1 cellular context compared by ENCODE assay signal in the genomic region with DNA sequence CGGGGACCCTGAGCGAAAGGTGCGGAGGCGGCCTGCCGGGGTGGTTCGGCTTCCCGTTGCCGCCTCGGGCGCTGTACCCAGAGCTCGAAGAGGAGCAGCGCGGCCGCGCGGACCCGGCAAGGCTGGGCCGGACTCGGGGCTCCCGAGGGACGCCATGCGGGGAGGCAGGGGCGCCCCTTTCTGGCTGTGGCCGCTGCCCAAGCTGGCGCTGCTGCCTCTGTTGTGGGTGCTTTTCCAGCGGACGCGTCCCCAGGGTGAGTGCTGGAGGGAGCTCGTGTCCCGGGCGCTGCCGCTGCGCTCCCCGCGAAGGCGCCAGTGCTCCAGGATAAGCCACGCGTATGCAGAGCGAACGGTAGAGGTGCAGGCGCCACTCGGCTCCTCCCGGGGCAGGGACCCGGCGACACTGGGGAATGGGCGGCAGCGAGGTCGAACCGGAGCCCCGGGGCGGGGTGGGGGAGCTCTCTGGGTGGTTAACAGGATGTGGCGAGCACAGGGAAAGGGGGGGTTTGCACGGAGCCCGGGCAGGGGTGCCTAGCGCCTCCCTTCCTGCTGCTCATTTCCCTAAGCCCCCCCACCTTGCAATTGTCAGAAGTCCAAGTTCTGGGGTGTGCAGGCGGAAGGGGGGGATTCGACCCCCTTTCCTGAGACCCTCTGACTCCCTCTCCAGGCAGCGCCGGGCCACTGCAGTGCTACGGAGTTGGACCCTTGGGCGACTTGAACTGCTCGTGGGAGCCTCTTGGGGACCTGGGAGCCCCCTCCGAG.
TF ChIP-seq lines count a peak whose summit lies in the region.

A gene (plus strand): TSS at position 44 of the 762 bp plus-strand sequence. CDS start 111 bp downstream, at position 155.

TF ChIP-seq in HepG2, 621 proteins besides CTCF, POLR2A, EP300 and RAD21 (continued from another document and continues in another):
- TF ChIP-seq DPF2 (CRISPR knock-in tag; IDR thresholded peaks at IDR 0.05; ENCODE audit: borderline replicate concordance, low read depth) (no peak), TAF15 (IDR thresholded peaks at IDR 0.05; ENCODE audit: low read depth, low read length, poor library complexity, severe bottlenecking) (no peak), ZKSCAN8 (CRISPR knock-in tag; IDR thresholded peaks at IDR 0.05; ENCODE audit: borderline replicate concordance) (no peak), ZFYVE20 (CRISPR knock-in tag; IDR thresholded peaks at IDR 0.05; ENCODE audit: borderline replicate concordance, low read depth) (no peak), DNMT1 (CRISPR knock-in tag; IDR thresholded peaks at IDR 0.05) (no peak), ZNF225 (CRISPR knock-in tag; IDR thresholded peaks at IDR 0.05) (0 out of 2 replicates have a peak, but pooled peaks have one; percentile 61), PHF8 (CRISPR knock-in tag; IDR thresholded peaks at IDR 0.05) (peak; percentile 69), SAP130 (CRISPR knock-in tag; IDR thresholded peaks at IDR 0.05; ENCODE audit: low read depth) (peak; percentile 37), ZFP41 (CRISPR knock-in tag; IDR thresholded peaks at IDR 0.05; ENCODE audit: borderline replicate concordance) (no peak), SALL1 (CRISPR knock-in tag; IDR thresholded peaks at IDR 0.05) (peak; percentile 46; the same call in 1 of the 2 replicates), KAT7 (CRISPR knock-in tag; IDR thresholded peaks at IDR 0.05; ENCODE audit: borderline replicate concordance) (0 out of 2 replicates have a peak, but pooled peaks have one; percentile 45), HNRNPK (IDR thresholded peaks at IDR 0.05; ENCODE audit: low read depth, low read length, poor library complexity, severe bottlenecking) (peak; percentile 35), MIER3 (CRISPR knock-in tag; IDR thresholded peaks at IDR 0.05; ENCODE audit: borderline replicate concordance) (no peak)
- TF ChIP-seq, protein P1, sequence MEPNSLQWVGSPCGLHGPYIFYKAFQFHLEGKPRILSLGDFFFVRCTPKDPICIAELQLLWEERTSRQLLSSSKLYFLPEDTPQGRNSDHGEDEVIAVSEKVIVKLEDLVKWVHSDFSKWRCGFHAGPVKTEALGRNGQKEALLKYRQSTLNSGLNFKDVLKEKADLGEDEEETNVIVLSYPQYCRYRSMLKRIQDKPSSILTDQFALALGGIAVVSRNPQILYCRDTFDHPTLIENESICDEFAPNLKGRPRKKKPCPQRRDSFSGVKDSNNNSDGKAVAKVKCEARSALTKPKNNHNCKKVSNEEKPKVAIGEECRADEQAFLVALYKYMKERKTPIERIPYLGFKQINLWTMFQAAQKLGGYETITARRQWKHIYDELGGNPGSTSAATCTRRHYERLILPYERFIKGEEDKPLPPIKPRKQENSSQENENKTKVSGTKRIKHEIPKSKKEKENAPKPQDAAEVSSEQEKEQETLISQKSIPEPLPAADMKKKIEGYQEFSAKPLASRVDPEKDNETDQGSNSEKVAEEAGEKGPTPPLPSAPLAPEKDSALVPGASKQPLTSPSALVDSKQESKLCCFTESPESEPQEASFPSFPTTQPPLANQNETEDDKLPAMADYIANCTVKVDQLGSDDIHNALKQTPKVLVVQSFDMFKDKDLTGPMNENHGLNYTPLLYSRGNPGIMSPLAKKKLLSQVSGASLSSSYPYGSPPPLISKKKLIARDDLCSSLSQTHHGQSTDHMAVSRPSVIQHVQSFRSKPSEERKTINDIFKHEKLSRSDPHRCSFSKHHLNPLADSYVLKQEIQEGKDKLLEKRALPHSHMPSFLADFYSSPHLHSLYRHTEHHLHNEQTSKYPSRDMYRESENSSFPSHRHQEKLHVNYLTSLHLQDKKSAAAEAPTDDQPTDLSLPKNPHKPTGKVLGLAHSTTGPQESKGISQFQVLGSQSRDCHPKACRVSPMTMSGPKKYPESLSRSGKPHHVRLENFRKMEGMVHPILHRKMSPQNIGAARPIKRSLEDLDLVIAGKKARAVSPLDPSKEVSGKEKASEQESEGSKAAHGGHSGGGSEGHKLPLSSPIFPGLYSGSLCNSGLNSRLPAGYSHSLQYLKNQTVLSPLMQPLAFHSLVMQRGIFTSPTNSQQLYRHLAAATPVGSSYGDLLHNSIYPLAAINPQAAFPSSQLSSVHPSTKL (CRISPR knock-in tag; IDR thresholded peaks at IDR 0.05): no peak
- TF ChIP-seq, protein P2, sequence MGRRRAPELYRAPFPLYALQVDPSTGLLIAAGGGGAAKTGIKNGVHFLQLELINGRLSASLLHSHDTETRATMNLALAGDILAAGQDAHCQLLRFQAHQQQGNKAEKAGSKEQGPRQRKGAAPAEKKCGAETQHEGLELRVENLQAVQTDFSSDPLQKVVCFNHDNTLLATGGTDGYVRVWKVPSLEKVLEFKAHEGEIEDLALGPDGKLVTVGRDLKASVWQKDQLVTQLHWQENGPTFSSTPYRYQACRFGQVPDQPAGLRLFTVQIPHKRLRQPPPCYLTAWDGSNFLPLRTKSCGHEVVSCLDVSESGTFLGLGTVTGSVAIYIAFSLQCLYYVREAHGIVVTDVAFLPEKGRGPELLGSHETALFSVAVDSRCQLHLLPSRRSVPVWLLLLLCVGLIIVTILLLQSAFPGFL (CRISPR knock-in tag; IDR thresholded peaks at IDR 0.05): no peak
- TF ChIP-seq, protein P3, sequence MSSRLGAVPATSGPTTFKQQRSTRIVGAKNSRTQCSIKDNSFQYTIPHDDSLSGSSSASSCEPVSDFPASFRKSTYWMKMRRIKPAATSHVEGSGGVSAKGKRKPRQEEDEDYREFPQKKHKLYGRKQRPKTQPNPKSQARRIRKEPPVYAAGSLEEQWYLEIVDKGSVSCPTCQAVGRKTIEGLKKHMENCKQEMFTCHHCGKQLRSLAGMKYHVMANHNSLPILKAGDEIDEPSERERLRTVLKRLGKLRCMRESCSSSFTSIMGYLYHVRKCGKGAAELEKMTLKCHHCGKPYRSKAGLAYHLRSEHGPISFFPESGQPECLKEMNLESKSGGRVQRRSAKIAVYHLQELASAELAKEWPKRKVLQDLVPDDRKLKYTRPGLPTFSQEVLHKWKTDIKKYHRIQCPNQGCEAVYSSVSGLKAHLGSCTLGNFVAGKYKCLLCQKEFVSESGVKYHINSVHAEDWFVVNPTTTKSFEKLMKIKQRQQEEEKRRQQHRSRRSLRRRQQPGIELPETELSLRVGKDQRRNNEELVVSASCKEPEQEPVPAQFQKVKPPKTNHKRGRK (CRISPR knock-in tag; IDR thresholded peaks at IDR 0.05): no peak
- TF ChIP-seq, protein P4, sequence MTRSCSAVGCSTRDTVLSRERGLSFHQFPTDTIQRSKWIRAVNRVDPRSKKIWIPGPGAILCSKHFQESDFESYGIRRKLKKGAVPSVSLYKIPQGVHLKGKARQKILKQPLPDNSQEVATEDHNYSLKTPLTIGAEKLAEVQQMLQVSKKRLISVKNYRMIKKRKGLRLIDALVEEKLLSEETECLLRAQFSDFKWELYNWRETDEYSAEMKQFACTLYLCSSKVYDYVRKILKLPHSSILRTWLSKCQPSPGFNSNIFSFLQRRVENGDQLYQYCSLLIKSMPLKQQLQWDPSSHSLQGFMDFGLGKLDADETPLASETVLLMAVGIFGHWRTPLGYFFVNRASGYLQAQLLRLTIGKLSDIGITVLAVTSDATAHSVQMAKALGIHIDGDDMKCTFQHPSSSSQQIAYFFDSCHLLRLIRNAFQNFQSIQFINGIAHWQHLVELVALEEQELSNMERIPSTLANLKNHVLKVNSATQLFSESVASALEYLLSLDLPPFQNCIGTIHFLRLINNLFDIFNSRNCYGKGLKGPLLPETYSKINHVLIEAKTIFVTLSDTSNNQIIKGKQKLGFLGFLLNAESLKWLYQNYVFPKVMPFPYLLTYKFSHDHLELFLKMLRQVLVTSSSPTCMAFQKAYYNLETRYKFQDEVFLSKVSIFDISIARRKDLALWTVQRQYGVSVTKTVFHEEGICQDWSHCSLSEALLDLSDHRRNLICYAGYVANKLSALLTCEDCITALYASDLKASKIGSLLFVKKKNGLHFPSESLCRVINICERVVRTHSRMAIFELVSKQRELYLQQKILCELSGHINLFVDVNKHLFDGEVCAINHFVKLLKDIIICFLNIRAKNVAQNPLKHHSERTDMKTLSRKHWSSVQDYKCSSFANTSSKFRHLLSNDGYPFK (CRISPR knock-in tag; IDR thresholded peaks at IDR 0.05; ENCODE audit: borderline replicate concordance): 0 out of 2 replicates have a peak, but pooled peaks have one; percentile 32
- TF ChIP-seq, protein P5, sequence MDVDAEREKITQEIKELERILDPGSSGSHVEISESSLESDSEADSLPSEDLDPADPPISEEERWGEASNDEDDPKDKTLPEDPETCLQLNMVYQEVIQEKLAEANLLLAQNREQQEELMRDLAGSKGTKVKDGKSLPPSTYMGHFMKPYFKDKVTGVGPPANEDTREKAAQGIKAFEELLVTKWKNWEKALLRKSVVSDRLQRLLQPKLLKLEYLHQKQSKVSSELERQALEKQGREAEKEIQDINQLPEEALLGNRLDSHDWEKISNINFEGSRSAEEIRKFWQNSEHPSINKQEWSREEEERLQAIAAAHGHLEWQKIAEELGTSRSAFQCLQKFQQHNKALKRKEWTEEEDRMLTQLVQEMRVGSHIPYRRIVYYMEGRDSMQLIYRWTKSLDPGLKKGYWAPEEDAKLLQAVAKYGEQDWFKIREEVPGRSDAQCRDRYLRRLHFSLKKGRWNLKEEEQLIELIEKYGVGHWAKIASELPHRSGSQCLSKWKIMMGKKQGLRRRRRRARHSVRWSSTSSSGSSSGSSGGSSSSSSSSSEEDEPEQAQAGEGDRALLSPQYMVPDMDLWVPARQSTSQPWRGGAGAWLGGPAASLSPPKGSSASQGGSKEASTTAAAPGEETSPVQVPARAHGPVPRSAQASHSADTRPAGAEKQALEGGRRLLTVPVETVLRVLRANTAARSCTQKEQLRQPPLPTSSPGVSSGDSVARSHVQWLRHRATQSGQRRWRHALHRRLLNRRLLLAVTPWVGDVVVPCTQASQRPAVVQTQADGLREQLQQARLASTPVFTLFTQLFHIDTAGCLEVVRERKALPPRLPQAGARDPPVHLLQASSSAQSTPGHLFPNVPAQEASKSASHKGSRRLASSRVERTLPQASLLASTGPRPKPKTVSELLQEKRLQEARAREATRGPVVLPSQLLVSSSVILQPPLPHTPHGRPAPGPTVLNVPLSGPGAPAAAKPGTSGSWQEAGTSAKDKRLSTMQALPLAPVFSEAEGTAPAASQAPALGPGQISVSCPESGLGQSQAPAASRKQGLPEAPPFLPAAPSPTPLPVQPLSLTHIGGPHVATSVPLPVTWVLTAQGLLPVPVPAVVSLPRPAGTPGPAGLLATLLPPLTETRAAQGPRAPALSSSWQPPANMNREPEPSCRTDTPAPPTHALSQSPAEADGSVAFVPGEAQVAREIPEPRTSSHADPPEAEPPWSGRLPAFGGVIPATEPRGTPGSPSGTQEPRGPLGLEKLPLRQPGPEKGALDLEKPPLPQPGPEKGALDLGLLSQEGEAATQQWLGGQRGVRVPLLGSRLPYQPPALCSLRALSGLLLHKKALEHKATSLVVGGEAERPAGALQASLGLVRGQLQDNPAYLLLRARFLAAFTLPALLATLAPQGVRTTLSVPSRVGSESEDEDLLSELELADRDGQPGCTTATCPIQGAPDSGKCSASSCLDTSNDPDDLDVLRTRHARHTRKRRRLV (CRISPR knock-in tag; IDR thresholded peaks at IDR 0.05): 0 out of 2 replicates have a peak, but pooled peaks have one; percentile 52
- TF ChIP-seq, protein P6, sequence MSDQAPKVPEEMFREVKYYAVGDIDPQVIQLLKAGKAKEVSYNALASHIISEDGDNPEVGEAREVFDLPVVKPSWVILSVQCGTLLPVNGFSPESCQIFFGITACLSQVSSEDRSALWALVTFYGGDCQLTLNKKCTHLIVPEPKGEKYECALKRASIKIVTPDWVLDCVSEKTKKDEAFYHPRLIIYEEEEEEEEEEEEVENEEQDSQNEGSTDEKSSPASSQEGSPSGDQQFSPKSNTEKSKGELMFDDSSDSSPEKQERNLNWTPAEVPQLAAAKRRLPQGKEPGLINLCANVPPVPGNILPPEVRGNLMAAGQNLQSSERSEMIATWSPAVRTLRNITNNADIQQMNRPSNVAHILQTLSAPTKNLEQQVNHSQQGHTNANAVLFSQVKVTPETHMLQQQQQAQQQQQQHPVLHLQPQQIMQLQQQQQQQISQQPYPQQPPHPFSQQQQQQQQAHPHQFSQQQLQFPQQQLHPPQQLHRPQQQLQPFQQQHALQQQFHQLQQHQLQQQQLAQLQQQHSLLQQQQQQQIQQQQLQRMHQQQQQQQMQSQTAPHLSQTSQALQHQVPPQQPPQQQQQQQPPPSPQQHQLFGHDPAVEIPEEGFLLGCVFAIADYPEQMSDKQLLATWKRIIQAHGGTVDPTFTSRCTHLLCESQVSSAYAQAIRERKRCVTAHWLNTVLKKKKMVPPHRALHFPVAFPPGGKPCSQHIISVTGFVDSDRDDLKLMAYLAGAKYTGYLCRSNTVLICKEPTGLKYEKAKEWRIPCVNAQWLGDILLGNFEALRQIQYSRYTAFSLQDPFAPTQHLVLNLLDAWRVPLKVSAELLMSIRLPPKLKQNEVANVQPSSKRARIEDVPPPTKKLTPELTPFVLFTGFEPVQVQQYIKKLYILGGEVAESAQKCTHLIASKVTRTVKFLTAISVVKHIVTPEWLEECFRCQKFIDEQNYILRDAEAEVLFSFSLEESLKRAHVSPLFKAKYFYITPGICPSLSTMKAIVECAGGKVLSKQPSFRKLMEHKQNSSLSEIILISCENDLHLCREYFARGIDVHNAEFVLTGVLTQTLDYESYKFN (CRISPR knock-in tag; conservative IDR thresholded peaks at IDR 0.05): 0 out of 2 replicates have a peak, but pooled peaks have one; percentile 18
- TF ChIP-seq, protein P7, sequence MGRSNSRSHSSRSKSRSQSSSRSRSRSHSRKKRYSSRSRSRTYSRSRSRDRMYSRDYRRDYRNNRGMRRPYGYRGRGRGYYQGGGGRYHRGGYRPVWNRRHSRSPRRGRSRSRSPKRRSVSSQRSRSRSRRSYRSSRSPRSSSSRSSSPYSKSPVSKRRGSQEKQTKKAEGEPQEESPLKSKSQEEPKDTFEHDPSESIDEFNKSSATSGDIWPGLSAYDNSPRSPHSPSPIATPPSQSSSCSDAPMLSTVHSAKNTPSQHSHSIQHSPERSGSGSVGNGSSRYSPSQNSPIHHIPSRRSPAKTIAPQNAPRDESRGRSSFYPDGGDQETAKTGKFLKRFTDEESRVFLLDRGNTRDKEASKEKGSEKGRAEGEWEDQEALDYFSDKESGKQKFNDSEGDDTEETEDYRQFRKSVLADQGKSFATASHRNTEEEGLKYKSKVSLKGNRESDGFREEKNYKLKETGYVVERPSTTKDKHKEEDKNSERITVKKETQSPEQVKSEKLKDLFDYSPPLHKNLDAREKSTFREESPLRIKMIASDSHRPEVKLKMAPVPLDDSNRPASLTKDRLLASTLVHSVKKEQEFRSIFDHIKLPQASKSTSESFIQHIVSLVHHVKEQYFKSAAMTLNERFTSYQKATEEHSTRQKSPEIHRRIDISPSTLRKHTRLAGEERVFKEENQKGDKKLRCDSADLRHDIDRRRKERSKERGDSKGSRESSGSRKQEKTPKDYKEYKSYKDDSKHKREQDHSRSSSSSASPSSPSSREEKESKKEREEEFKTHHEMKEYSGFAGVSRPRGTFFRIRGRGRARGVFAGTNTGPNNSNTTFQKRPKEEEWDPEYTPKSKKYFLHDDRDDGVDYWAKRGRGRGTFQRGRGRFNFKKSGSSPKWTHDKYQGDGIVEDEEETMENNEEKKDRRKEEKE (IDR thresholded peaks at IDR 0.05): no peak
- TF ChIP-seq, protein P8, sequence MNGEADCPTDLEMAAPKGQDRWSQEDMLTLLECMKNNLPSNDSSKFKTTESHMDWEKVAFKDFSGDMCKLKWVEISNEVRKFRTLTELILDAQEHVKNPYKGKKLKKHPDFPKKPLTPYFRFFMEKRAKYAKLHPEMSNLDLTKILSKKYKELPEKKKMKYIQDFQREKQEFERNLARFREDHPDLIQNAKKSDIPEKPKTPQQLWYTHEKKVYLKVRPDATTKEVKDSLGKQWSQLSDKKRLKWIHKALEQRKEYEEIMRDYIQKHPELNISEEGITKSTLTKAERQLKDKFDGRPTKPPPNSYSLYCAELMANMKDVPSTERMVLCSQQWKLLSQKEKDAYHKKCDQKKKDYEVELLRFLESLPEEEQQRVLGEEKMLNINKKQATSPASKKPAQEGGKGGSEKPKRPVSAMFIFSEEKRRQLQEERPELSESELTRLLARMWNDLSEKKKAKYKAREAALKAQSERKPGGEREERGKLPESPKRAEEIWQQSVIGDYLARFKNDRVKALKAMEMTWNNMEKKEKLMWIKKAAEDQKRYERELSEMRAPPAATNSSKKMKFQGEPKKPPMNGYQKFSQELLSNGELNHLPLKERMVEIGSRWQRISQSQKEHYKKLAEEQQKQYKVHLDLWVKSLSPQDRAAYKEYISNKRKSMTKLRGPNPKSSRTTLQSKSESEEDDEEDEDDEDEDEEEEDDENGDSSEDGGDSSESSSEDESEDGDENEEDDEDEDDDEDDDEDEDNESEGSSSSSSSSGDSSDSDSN (CRISPR knock-in tag; IDR thresholded peaks at IDR 0.05): peak; percentile 87
